1 cellular context compared by ENCODE assay signal in genomic region chr12:51391047-51391837, GRCh38.
A peak's percentile ranks its signal among the peaks of the same experiment; 100 is the strongest.
TF ChIP-seq lines count a peak whose summit lies in the region.

A gene with protein sequence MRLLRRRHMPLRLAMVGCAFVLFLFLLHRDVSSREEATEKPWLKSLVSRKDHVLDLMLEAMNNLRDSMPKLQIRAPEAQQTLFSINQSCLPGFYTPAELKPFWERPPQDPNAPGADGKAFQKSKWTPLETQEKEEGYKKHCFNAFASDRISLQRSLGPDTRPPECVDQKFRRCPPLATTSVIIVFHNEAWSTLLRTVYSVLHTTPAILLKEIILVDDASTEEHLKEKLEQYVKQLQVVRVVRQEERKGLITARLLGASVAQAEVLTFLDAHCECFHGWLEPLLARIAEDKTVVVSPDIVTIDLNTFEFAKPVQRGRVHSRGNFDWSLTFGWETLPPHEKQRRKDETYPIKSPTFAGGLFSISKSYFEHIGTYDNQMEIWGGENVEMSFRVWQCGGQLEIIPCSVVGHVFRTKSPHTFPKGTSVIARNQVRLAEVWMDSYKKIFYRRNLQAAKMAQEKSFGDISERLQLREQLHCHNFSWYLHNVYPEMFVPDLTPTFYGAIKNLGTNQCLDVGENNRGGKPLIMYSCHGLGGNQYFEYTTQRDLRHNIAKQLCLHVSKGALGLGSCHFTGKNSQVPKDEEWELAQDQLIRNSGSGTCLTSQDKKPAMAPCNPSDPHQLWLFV (minus strand): TSS chr12:51391406. CDS start chr12:51379781, 11,625 bp downstream.

TF ChIP-seq in HEK293, 187 proteins besides CTCF, POLR2A, EP300 and RAD21 (continued from another document and continues in another):
- TF ChIP-seq, protein P1, sequence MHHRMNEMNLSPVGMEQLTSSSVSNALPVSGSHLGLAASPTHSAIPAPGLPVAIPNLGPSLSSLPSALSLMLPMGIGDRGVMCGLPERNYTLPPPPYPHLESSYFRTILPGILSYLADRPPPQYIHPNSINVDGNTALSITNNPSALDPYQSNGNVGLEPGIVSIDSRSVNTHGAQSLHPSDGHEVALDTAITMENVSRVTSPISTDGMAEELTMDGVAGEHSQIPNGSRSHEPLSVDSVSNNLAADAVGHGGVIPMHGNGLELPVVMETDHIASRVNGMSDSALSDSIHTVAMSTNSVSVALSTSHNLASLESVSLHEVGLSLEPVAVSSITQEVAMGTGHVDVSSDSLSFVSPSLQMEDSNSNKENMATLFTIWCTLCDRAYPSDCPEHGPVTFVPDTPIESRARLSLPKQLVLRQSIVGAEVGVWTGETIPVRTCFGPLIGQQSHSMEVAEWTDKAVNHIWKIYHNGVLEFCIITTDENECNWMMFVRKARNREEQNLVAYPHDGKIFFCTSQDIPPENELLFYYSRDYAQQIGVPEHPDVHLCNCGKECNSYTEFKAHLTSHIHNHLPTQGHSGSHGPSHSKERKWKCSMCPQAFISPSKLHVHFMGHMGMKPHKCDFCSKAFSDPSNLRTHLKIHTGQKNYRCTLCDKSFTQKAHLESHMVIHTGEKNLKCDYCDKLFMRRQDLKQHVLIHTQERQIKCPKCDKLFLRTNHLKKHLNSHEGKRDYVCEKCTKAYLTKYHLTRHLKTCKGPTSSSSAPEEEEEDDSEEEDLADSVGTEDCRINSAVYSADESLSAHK (tag by site-specific recombination; IDR thresholded peaks at IDR 0.05): no peak
- TF ChIP-seq PRDM10 (tag by site-specific recombination; IDR thresholded peaks at IDR 0.05): peak; percentile 89
- no peak for TF ChIP-seq ZNF174 (tag by site-specific recombination; IDR thresholded peaks at IDR 0.05)
- no peak for TF ChIP-seq ZFP69B (tag by site-specific recombination; IDR thresholded peaks at IDR 0.05)
- no peak for TF ChIP-seq ZNF548 (tag by site-specific recombination; IDR thresholded peaks at IDR 0.05)
- no peak for TF ChIP-seq ZNF302 (tag by site-specific recombination; IDR thresholded peaks at IDR 0.05; ENCODE audit: low read depth)
- no peak for TF ChIP-seq ZSCAN18 (tag by site-specific recombination; IDR thresholded peaks at IDR 0.05)
- TF ChIP-seq, protein P2, sequence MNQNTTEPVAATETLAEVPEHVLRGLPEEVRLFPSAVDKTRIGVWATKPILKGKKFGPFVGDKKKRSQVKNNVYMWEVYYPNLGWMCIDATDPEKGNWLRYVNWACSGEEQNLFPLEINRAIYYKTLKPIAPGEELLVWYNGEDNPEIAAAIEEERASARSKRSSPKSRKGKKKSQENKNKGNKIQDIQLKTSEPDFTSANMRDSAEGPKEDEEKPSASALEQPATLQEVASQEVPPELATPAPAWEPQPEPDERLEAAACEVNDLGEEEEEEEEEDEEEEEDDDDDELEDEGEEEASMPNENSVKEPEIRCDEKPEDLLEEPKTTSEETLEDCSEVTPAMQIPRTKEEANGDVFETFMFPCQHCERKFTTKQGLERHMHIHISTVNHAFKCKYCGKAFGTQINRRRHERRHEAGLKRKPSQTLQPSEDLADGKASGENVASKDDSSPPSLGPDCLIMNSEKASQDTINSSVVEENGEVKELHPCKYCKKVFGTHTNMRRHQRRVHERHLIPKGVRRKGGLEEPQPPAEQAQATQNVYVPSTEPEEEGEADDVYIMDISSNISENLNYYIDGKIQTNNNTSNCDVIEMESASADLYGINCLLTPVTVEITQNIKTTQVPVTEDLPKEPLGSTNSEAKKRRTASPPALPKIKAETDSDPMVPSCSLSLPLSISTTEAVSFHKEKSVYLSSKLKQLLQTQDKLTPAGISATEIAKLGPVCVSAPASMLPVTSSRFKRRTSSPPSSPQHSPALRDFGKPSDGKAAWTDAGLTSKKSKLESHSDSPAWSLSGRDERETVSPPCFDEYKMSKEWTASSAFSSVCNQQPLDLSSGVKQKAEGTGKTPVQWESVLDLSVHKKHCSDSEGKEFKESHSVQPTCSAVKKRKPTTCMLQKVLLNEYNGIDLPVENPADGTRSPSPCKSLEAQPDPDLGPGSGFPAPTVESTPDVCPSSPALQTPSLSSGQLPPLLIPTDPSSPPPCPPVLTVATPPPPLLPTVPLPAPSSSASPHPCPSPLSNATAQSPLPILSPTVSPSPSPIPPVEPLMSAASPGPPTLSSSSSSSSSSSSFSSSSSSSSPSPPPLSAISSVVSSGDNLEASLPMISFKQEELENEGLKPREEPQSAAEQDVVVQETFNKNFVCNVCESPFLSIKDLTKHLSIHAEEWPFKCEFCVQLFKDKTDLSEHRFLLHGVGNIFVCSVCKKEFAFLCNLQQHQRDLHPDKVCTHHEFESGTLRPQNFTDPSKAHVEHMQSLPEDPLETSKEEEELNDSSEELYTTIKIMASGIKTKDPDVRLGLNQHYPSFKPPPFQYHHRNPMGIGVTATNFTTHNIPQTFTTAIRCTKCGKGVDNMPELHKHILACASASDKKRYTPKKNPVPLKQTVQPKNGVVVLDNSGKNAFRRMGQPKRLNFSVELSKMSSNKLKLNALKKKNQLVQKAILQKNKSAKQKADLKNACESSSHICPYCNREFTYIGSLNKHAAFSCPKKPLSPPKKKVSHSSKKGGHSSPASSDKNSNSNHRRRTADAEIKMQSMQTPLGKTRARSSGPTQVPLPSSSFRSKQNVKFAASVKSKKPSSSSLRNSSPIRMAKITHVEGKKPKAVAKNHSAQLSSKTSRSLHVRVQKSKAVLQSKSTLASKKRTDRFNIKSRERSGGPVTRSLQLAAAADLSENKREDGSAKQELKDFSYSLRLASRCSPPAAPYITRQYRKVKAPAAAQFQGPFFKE (tag by site-specific recombination; IDR thresholded peaks at IDR 0.05; ENCODE audit: borderline replicate concordance): no peak
- TF ChIP-seq ZNF792 (tag by site-specific recombination; IDR thresholded peaks at IDR 0.05): no peak
- no peak for TF ChIP-seq ZNF529 (tag by site-specific recombination; IDR thresholded peaks at IDR 0.05; ENCODE audit: insufficient replicate concordance)
- TF ChIP-seq, protein P3, sequence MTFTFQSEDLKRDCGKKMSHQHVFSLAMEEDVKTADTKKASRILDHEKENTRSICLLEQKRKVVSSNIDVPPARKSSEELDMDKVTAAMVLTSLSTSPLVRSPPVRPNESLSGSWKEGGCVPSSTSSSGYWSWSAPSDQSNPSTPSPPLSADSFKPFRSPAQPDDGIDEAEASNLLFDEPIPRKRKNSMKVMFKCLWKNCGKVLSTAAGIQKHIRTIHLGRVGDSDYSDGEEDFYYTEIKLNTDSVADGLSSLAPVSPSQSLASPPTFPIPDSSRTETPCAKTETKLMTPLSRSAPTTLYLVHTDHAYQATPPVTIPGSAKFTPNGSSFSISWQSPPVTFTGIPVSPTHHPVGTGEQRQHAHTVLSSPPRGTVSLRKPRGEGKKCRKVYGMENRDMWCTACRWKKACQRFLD (tag by site-specific recombination; IDR thresholded peaks at IDR 0.05): no peak
- TF ChIP-seq ZNF280C (tag by site-specific recombination; IDR thresholded peaks at IDR 0.05): no peak
- TF ChIP-seq ZNF510 (tag by site-specific recombination; IDR thresholded peaks at IDR 0.05; ENCODE audit: insufficient replicate concordance): no peak
- TF ChIP-seq ZNF311 (tag by site-specific recombination; IDR thresholded peaks at IDR 0.05; ENCODE audit: borderline replicate concordance): no peak
- TF ChIP-seq ZEB2 (tag by site-specific recombination; IDR thresholded peaks at IDR 0.05): peak; percentile 76
- TF ChIP-seq ZNF404 (tag by site-specific recombination; IDR thresholded peaks at IDR 0.05): no peak
- no peak for TF ChIP-seq ZNF24 (tag by site-specific recombination; IDR thresholded peaks at IDR 0.05)
- no peak for TF ChIP-seq ZNF157 (tag by site-specific recombination; IDR thresholded peaks at IDR 0.05)
- 0 out of 2 replicates have a peak, but pooled peaks have one; percentile 11 for TF ChIP-seq ZNF10 (tag by site-specific recombination; IDR thresholded peaks at IDR 0.05)
- TF ChIP-seq ZNF692 (tag by site-specific recombination; IDR thresholded peaks at IDR 0.05): no peak; the same call in 1 of the 2 replicates
- TF ChIP-seq, protein P4, sequence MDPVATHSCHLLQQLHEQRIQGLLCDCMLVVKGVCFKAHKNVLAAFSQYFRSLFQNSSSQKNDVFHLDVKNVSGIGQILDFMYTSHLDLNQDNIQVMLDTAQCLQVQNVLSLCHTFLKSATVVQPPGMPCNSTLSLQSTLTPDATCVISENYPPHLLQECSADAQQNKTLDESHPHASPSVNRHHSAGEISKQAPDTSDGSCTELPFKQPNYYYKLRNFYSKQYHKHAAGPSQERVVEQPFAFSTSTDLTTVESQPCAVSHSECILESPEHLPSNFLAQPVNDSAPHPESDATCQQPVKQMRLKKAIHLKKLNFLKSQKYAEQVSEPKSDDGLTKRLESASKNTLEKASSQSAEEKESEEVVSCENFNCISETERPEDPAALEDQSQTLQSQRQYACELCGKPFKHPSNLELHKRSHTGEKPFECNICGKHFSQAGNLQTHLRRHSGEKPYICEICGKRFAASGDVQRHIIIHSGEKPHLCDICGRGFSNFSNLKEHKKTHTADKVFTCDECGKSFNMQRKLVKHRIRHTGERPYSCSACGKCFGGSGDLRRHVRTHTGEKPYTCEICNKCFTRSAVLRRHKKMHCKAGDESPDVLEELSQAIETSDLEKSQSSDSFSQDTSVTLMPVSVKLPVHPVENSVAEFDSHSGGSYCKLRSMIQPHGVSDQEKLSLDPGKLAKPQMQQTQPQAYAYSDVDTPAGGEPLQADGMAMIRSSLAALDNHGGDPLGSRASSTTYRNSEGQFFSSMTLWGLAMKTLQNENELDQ (tag by site-specific recombination; IDR thresholded peaks at IDR 0.05; ENCODE audit: low read depth): no peak
- no peak for TF ChIP-seq ZNF701 (tag by site-specific recombination; IDR thresholded peaks at IDR 0.05)
- no peak for TF ChIP-seq ZNF274 (IDR thresholded peaks at IDR 0.05; ENCODE audit: low read length)
- no peak for TF ChIP-seq ZNF274 (tag by site-specific recombination; IDR thresholded peaks at IDR 0.05; ENCODE audit: borderline replicate concordance)
- no peak for TF ChIP-seq ZNF132 (tag by site-specific recombination; IDR thresholded peaks at IDR 0.05; ENCODE audit: borderline replicate concordance)
